Comparison of ENCODE assay signal across 27 cellular contexts in genomic region chr2:231469568-231469920, GRCh38. TPM values are rescaled to one million over a fixed set of nuclear protein-coding genes. Genes with fewer than 3 reads are reported as not detected.
DNase-seq lines count a peak whose midpoint lies in the region; ATAC-seq and TF ChIP-seq lines count a peak whose summit lies in the region.
"Had no signal": no experiment of that assay in that cellular context is flagged by ENCODE, and none has a peak within 500 bp of the region (broad histone marks: within the 10 kb centered on the region; RNA-seq: fewer than 3 reads in every experiment).

No MANE protein-coding gene starts in this region.

- no peak for TF ChIP-seq CTCF in activated CD8-positive, alpha-beta T cell treated with anti-CD3 and anti-CD28 coated beads for 36 hours (IDR thresholded peaks at IDR 0.05)
- no peak for TF ChIP-seq CTCF in neural crest cell (conservative IDR thresholded peaks at IDR 0.05)
- no peak for TF ChIP-seq CTCF in transverse colon (IDR thresholded peaks at IDR 0.05)

- H3K4me1 Mint-ChIP-seq in activated CD8-positive, alpha-beta T cell treated with anti-CD3 and anti-CD28 coated beads for 36 hours (ENCODE audit: low read depth), result peaks cover 8% of the 10 kb centered on the region
- H3K4me1 Mint-ChIP-seq in neural crest cell, result peaks cover 4% of the 10 kb centered on the region

- CTCF ChIA-PET in activated CD8-positive, alpha-beta T cell treated with anti-CD3 and anti-CD28 coated beads for 36 hours (lab: Charles Lee), result interaction anchor here (9.2 kb wide), 1 partner anchor 13 kb away, joined by 86 read pairs; no protein-coding TSS in a partner anchor

- H3K9me3 ChIP-seq in transverse colon, result no peaks in the 10 kb centered on the region
- H3K9me3 ChIP-seq: gastroesophageal sphincter had no signal

- intact Hi-C loops in activated CD8-positive, alpha-beta T cell treated with anti-CD3 and anti-CD28 coated beads for 36 hours (cut with micrococcal nuclease), result loop anchor here (5.0 kb wide), 1 partner anchor 43 kb away; no protein-coding TSS in a partner anchor
- intact Hi-C loops in transverse colon (cut with DNase I; ENCODE audit: low total_unique reads), result no loop called here

- no peak overlapping the region for H3K4me3 Mint-ChIP-seq in activated CD8-positive, alpha-beta T cell treated with anti-CD3 and anti-CD28 coated beads for 36 hours
- peak overlapping the region; percentile 50 for H3K4me3 Mint-ChIP-seq in neural crest cell
- H3K4me3 Mint-ChIP-seq: HFFc6, WTC11 had no signal

- H3K27ac ChIP-seq in transverse colon, result no peak overlapping the region
- H3K27ac ChIP-seq: gastroesophageal sphincter, GM23248 had no signal

- no peak for TF ChIP-seq POLR2A in transverse colon (IDR thresholded peaks at IDR 0.05)

- H3K9me3 Mint-ChIP-seq in activated CD8-positive, alpha-beta T cell treated with anti-CD3 and anti-CD28 coated beads for 36 hours, result no peaks in the 10 kb centered on the region
- no peaks in the 10 kb centered on the region for H3K9me3 Mint-ChIP-seq in neural crest cell
- H3K9me3 Mint-ChIP-seq: activated naive CD4-positive, alpha-beta T cell treated with anti-CD3 and anti-CD28 coated beads, Interleukin-2, amount 50 U/mL, for 72 hours; CD4-positive, CD25-positive, alpha-beta regulatory T cell; HFFc6; WTC11 had no signal

- no peak overlapping the region for H3K4me3 ChIP-seq in transverse colon
- H3K4me3 ChIP-seq: gastroesophageal sphincter, GM12878, GM23248 had no signal

- H3K36me3 Mint-ChIP-seq in activated CD8-positive, alpha-beta T cell treated with anti-CD3 and anti-CD28 coated beads for 36 hours (ENCODE audit: low read depth), result no peaks in the 10 kb centered on the region
- no peaks in the 10 kb centered on the region for H3K36me3 Mint-ChIP-seq in neural crest cell (ENCODE audit: low read depth)
- H3K36me3 Mint-ChIP-seq: activated naive CD4-positive, alpha-beta T cell treated with anti-CD3 and anti-CD28 coated beads, Interleukin-2, amount 50 U/mL, for 72 hours; CD4-positive, CD25-positive, alpha-beta regulatory T cell; WTC11 had no signal

- peak; percentile 17 to 36 for DNase-seq in AML-193 (lab: John Stamatoyannopoulos, UW)
- peak; percentile 51 for DNase-seq in CD1c-positive myeloid dendritic cell (ENCODE audit: extremely low spot score)
- no peak for DNase-seq in activated CD8-positive, alpha-beta T cell treated with anti-CD3 and anti-CD28 coated beads for 36 hours
- no peak for DNase-seq in neural crest cell (ENCODE audit: low read depth, low spot score)
- no peak for DNase-seq in transverse colon
- no peak for DNase-seq in cortex of kidney (lab: John Stamatoyannopoulos, UW)
- DNase-seq in mucosa of gallbladder (ENCODE audit: low spot score), result no peak
- DNase-seq: caudate nucleus; CD4-positive, CD25-positive, alpha-beta regulatory T cell; EL; GM23248; HFFc6; hypothalamus; KBM-7; mesenchymal stem cell; MM.1S; NCI-H146; NCI-H446 treated with DMSO at 0.1 percent for 48 hours; OCI-M1; stimulated activated CD4-positive, alpha-beta T cell treated with anti-CD3 and anti-CD28 coated beads, Interleukin-1b, Interleukin-23, amount 100 ng/mL, for 48 hours; T-helper 2 cell; trophoblast cell had no signal

- H3K27me3 ChIP-seq in transverse colon, result no peaks in the 10 kb centered on the region
- H3K27me3 ChIP-seq: gastroesophageal sphincter had no signal

- TF ChIP-seq EP300 in transverse colon (IDR thresholded peaks at IDR 0.05; ENCODE audit: low read depth), result no peak

- WGBS in transverse colon (ENCODE audit: low coverage in 1 of 2), 2 donors, result 46 to 83% methylated on average over 1 to 3 of the region's 3 CpGs

- ATAC-seq in activated CD8-positive, alpha-beta T cell treated with anti-CD3 and anti-CD28 coated beads for 36 hours, result no peak
- ATAC-seq: activated naive CD4-positive, alpha-beta T cell treated with anti-CD3 and anti-CD28 coated beads, Interleukin-2, amount 50 U/mL, for 72 hours; gastroesophageal sphincter; GM12878; left lobe of liver; WTC11 had no signal

- POLR2A ChIA-PET in activated CD8-positive, alpha-beta T cell treated with anti-CD3 and anti-CD28 coated beads for 36 hours (lab: Charles Lee), result interaction anchor here (1.4 to 11.6 kb wide), 4 partner anchors 9 to 43 kb away, joined by 7 to 290 read pairs (median 103); no protein-coding TSS in a partner anchor

- no peaks in the 10 kb centered on the region for H3K36me3 ChIP-seq in transverse colon
- H3K36me3 ChIP-seq: gastroesophageal sphincter had no signal

- H3K27me3 Mint-ChIP-seq in activated CD8-positive, alpha-beta T cell treated with anti-CD3 and anti-CD28 coated beads for 36 hours, result no peaks in the 10 kb centered on the region
- H3K27me3 Mint-ChIP-seq in neural crest cell (ENCODE audit: low read depth), result peaks cover 4% of the 10 kb centered on the region
- H3K27me3 Mint-ChIP-seq: CD4-positive, CD25-positive, alpha-beta regulatory T cell had no signal

- H3K4me1 ChIP-seq in transverse colon, result peaks cover 0 to 9% (median 8%) of the 10 kb centered on the region in 4 donors

- peak overlapping the region; percentile 1 for H3K27ac Mint-ChIP-seq in activated CD8-positive, alpha-beta T cell treated with anti-CD3 and anti-CD28 coated beads for 36 hours
- H3K27ac Mint-ChIP-seq in neural crest cell (ENCODE audit: unreplicated experiment), result no peak overlapping the region
- H3K27ac Mint-ChIP-seq: HFFc6, WTC11 had no signal

- in situ Hi-C loops in transverse colon (cut with MboI; ENCODE audit: low pct_ligation_motif_present in 1 of 4, low pct_unique_long_range_greater_than_20kb in 1 of 4, low sequenced_read_pairs in 3 of 4), result no loop called here

RNA-seq across cellular contexts. Expression of gene NCL, which starts 5.3 kb away (rescaled TPM):
- 1,000 to 10,000 TPM; 1,312 to 1,361 TPM for total RNA-seq in activated CD8-positive, alpha-beta T cell treated with anti-CD3 and anti-CD28 coated beads for 36 hours
- total RNA-seq in neural crest cell, result 999 and 1,068 TPM in 2 replicates
- total RNA-seq in transverse colon, result 100 to 1,000 TPM in 3 of 4 donors, 10 to 100 TPM in 1; 83.8 to 227 (median 133) TPM
- 263 TPM for total RNA-seq in mucosa of gallbladder

Comparison
In these comparisons a context has a peak if more than half of its experiments do, and no peak if none do; other contexts are left out.
1. DNase-seq: peak in AML-193 (2 of 2) and CD1c-positive myeloid dendritic cell (single experiment); none in activated CD8-positive, alpha-beta T cell treated with anti-CD3 and anti-CD28 coated beads for 36 hours (single experiment), neural crest cell (single experiment), transverse colon (single experiment), cortex of kidney (single experiment) and mucosa of gallbladder (single experiment).